1 cellular context compared by ENCODE assay signal in genomic region chr5:139513852-139514485, GRCh38.
TF ChIP-seq lines count a peak whose summit lies in the region.

No MANE protein-coding gene starts in this region.

TF ChIP-seq in IMR-90, 13 proteins besides CTCF, POLR2A, EP300 and RAD21:
- TF ChIP-seq FOS (IDR thresholded peaks at IDR 0.05; ENCODE audit: low read depth, low read length) (no peak), USF2 (IDR thresholded peaks at IDR 0.05; ENCODE audit: low read depth, low read length) (no peak), RCOR1 (IDR thresholded peaks at IDR 0.05; ENCODE audit: insufficient replicate concordance, low read length) (no peak), CEBPB (IDR thresholded peaks at IDR 0.05; ENCODE audit: low read depth, low read length) (no peak), MXI1 (IDR thresholded peaks at IDR 0.05; ENCODE audit: borderline replicate concordance, low read depth, low read length) (no peak), RFX5 (IDR thresholded peaks at IDR 0.05; ENCODE audit: low read depth, low read length) (no peak), BHLHE40 (IDR thresholded peaks at IDR 0.05; ENCODE audit: low read depth, low read length) (no peak), SMC3 (IDR thresholded peaks at IDR 0.05; ENCODE audit: low read depth, low read length) (no peak), CHD1 (IDR thresholded peaks at IDR 0.05; ENCODE audit: low read depth, low read length) (no peak), NFE2L2 (IDR thresholded peaks at IDR 0.05; ENCODE audit: low read depth, low read length) (no peak), MAFK (IDR thresholded peaks at IDR 0.05; ENCODE audit: low read depth, low read length) (no peak), ELK1 (IDR thresholded peaks at IDR 0.05; ENCODE audit: borderline replicate concordance, low read depth, low read length) (no peak), MAZ (IDR thresholded peaks at IDR 0.05; ENCODE audit: borderline replicate concordance, low read depth, low read length) (no peak)
